8 cellular contexts compared by ENCODE assay signal in the genomic region with DNA sequence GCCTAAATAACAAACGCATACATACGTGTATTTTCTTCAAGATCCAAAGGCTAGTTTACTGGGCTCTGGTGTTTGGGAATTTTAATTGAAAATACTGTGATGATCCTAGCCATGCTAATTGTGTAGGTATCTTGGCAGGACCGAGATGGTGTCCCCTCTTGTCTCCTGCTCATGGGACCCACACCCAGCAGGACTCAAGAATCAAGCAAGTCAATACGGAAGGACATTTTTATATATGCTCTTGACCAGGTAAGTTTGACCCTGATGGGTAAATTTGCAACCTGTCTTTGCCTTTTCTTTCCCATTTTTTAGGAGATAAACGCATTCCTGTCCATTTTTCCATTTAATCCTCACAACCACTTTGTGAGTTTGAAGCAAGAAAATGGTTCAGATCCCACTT.
"Had no signal": no experiment of that assay in that cellular context is flagged by ENCODE, and none has a peak within 500 bp of the region (broad histone marks: within the 10 kb centered on the region; RNA-seq: fewer than 3 reads in every experiment).

No MANE protein-coding gene starts in this region.

- FAIRE-seq: G401.6, GM12878, GM12891, GM12892, GM18507, GM19239 had no signal

- H3K4me3 ChIP-seq: GM12878 had no signal

- DNase-seq: GDM1, GF-D8 had no signal

- ATAC-seq: GM12878 had no signal
